In the genomic region with DNA sequence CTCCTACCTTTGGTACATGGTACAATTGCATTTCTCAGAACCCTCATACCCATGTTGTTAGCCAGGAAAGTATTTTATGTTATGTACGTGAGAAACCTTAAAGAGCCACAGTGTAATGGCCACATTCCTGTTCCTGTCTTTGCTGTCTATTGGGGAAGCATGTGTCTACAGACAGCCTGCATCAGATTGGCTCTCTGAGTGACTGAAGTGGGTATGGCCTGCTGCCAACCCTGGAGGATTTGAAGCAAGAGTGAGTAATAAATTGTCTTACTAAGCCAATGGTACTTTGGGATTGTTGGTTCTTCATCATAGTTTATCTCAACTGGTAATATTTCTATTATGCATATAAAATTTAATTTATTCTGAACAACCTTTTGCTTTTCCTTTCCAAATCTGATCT, we compare ENCODE assay signal across 17 cellular contexts.
A peak's percentile ranks its signal among the peaks of the same experiment; 100 is the strongest.
DNase-seq lines count a peak whose midpoint lies in the region; ATAC-seq and TF ChIP-seq lines count a peak whose summit lies in the region.
"Had no signal": no experiment of that assay in that cellular context is flagged by ENCODE, and none has a peak within 500 bp of the region (broad histone marks: within the 10 kb centered on the region; RNA-seq: fewer than 3 reads in every experiment).

No MANE protein-coding gene starts in this region.

- no peaks in the 10 kb centered on the region for H3K4me1 ChIP-seq in right atrium auricular region
- H3K4me1 ChIP-seq: ascending aorta had no signal

- no peak overlapping the region for H3K4me3 Mint-ChIP-seq in stimulated activated naive B cell treated with anti-CD40 and anti-IgM and Interleukin-4, amounts not matched to agents 10 μg/mL and 1 μg/mL and 100 μg/mL, for 72 hours

- peaks cover 0 to 7% of the 10 kb centered on the region in 2 donors for H3K9me3 ChIP-seq in right atrium auricular region
- H3K9me3 ChIP-seq: ascending aorta, mucosa of descending colon had no signal

- H3K27ac Mint-ChIP-seq in stimulated activated naive B cell treated with anti-CD40 and anti-IgM and Interleukin-4, amounts not matched to agents 10 μg/mL and 1 μg/mL and 100 μg/mL, for 72 hours = no peak overlapping the region

- H3K27me3 Mint-ChIP-seq in stimulated activated naive B cell treated with anti-CD40 and anti-IgM and Interleukin-4, amounts not matched to agents 10 μg/mL and 1 μg/mL and 100 μg/mL, for 72 hours = no peaks in the 10 kb centered on the region

- H3K27ac ChIP-seq in brain microvascular endothelial cell (no peak overlapping the region), right atrium auricular region (no peak overlapping the region)
- H3K27ac ChIP-seq: ascending aorta, HL-60, KMS-11 had no signal

- no peaks in the 10 kb centered on the region for H3K9me3 Mint-ChIP-seq in stimulated activated naive B cell treated with anti-CD40 and anti-IgM and Interleukin-4, amounts not matched to agents 10 μg/mL and 1 μg/mL and 100 μg/mL, for 72 hours

- TF ChIP-seq CTCF in brain microvascular endothelial cell (IDR thresholded peaks at IDR 0.05; ENCODE audit: low read depth, low read length, missing control alignments) (no peak), right atrium auricular region (IDR thresholded peaks at IDR 0.05) (no peak)

- DNase-seq in DMS53 treated with DMSO at 0.1 percent for 48 hours (lab: John Stamatoyannopoulos, UW; ENCODE audit: unreplicated experiment) (peak; percentile 38), NCI-H2029 treated with DMSO at 0.1 percent for 48 hours (lab: John Stamatoyannopoulos, UW) (peak; percentile 11), brain microvascular endothelial cell (peak; percentile 39), right atrium auricular region (ENCODE audit: low spot score) (peak; percentile 59), NCI-H82 treated with DMSO at 0.1 percent for 48 hours (lab: John Stamatoyannopoulos, UW; ENCODE audit: unreplicated experiment) (no peak)
- no peak for DNase-seq in stimulated activated naive B cell treated with anti-CD40 and anti-IgM and Interleukin-4, amounts not matched to agents 10 μg/mL and 1 μg/mL and 100 μg/mL, for 72 hours
- DNase-seq: activated effector memory CD4-positive, alpha-beta T cell treated with anti-CD3 and anti-CD28 coated beads, Interleukin-2, amount 50 U/mL, for 16 hours; effector CD4-positive, alpha-beta T cell; foreskin melanocyte; mucosa of descending colon; NCI-H187 had no signal

- H3K4me1 Mint-ChIP-seq in stimulated activated naive B cell treated with anti-CD40 and anti-IgM and Interleukin-4, amounts not matched to agents 10 μg/mL and 1 μg/mL and 100 μg/mL, for 72 hours = peaks cover 8 to 14% of the 10 kb centered on the region in 2 donors

- ATAC-seq in HG03442 (IDR thresholded peaks at IDR 0.05; ENCODE audit: unreplicated experiment) (no peak), GM21367 (IDR thresholded peaks at IDR 0.05; ENCODE audit: unreplicated experiment) (no peak)
- ATAC-seq in stimulated activated naive B cell treated with anti-CD40 and anti-IgM and Interleukin-4, amounts not matched to agents 10 μg/mL and 1 μg/mL and 100 μg/mL, for 72 hours (replicated peaks) = no peak
- ATAC-seq: GM12878, mucosa of descending colon had no signal

- no peaks in the 10 kb centered on the region for H3K27me3 ChIP-seq in brain microvascular endothelial cell (replicated peaks)
- no peaks in the 10 kb centered on the region for H3K27me3 ChIP-seq in right atrium auricular region
- H3K27me3 ChIP-seq: ascending aorta had no signal

- H3K4me3 ChIP-seq in brain microvascular endothelial cell (ENCODE audit: low read depth, low read length) (no peak overlapping the region), right atrium auricular region (no peak overlapping the region)
- H3K4me3 ChIP-seq: ascending aorta, GM12878, mucosa of descending colon had no signal

- in situ Hi-C loops in brain microvascular endothelial cell (cut with HindIII; ENCODE audit: low pct_ligation_motif_present, low sequenced_read_pairs) = no loop called here

- no peaks in the 10 kb centered on the region for H3K36me3 ChIP-seq in brain microvascular endothelial cell (replicated peaks)
- H3K36me3 ChIP-seq in right atrium auricular region = no peaks in the 10 kb centered on the region
- H3K36me3 ChIP-seq: ascending aorta had no signal

- H3K36me3 Mint-ChIP-seq in stimulated activated naive B cell treated with anti-CD40 and anti-IgM and Interleukin-4, amounts not matched to agents 10 μg/mL and 1 μg/mL and 100 μg/mL, for 72 hours = no peaks in the 10 kb centered on the region

Comparison
In these comparisons a context has a peak if more than half of its experiments do, and no peak if none do; other contexts are left out.
1. DNase-seq: peak in DMS53 treated with DMSO at 0.1 percent for 48 hours (single experiment), NCI-H2029 treated with DMSO at 0.1 percent for 48 hours (single experiment), brain microvascular endothelial cell (single experiment) and right atrium auricular region (single experiment); none in NCI-H82 treated with DMSO at 0.1 percent for 48 hours (single experiment) and stimulated activated naive B cell treated with anti-CD40 and anti-IgM and Interleukin-4, amounts not matched to agents 10 μg/mL and 1 μg/mL and 100 μg/mL, for 72 hours (single experiment).